1 cellular context compared by ENCODE assay signal in genomic region chr11:119028346-119029068, GRCh38.
TF ChIP-seq lines count a peak whose summit lies in the region.

No MANE protein-coding gene starts in this region.

TF ChIP-seq in HepG2, 621 proteins besides CTCF, POLR2A, EP300 and RAD21:
- TF ChIP-seq ZFP41 (CRISPR knock-in tag; IDR thresholded peaks at IDR 0.05; ENCODE audit: borderline replicate concordance) (no peak), EEA1 (CRISPR knock-in tag; IDR thresholded peaks at IDR 0.05; ENCODE audit: borderline replicate concordance) (0 out of 2 replicates have a peak, but pooled peaks have one; percentile 5), ZSCAN29 (CRISPR knock-in tag; conservative IDR thresholded peaks at IDR 0.05) (0 out of 2 replicates have a peak, but pooled peaks have one; percentile 3), ARHGAP35 (CRISPR knock-in tag; IDR thresholded peaks at IDR 0.05; ENCODE audit: borderline replicate concordance) (no peak), ZNF546 (CRISPR knock-in tag; conservative IDR thresholded peaks at IDR 0.05) (0 out of 2 replicates have a peak, but pooled peaks have one; percentile 12), ZNF574 (CRISPR knock-in tag; IDR thresholded peaks at IDR 0.05) (peak; percentile 4; the same call in 1 of the 2 replicates), ZNF607 (CRISPR knock-in tag; IDR thresholded peaks at IDR 0.05; ENCODE audit: borderline replicate concordance) (no peak), ZNF788 (CRISPR knock-in tag; IDR thresholded peaks at IDR 0.05; ENCODE audit: borderline replicate concordance) (peak; percentile 19; the same call in 1 of the 2 replicates), ZBTB7B (CRISPR knock-in tag; IDR thresholded peaks at IDR 0.05) (0 out of 2 replicates have a peak, but pooled peaks have one; percentile 12), JARID2 (CRISPR knock-in tag; IDR thresholded peaks at IDR 0.05; ENCODE audit: insufficient replicate concordance) (no peak), ERF (CRISPR knock-in tag; IDR thresholded peaks at IDR 0.05) (no peak), KAT8 (CRISPR knock-in tag; IDR thresholded peaks at IDR 0.05) (no peak), ZNF280B (CRISPR knock-in tag; IDR thresholded peaks at IDR 0.05; ENCODE audit: borderline replicate concordance) (0 out of 2 replicates have a peak, but pooled peaks have one; percentile 7), SPEN (CRISPR knock-in tag; IDR thresholded peaks at IDR 0.05; ENCODE audit: low read depth) (0 out of 2 replicates have a peak, but pooled peaks have one; percentile 7), TBX2 (CRISPR knock-in tag; IDR thresholded peaks at IDR 0.05; ENCODE audit: borderline replicate concordance) (0 out of 2 replicates have a peak, but pooled peaks have one; percentile 17)
- TF ChIP-seq, protein P1, sequence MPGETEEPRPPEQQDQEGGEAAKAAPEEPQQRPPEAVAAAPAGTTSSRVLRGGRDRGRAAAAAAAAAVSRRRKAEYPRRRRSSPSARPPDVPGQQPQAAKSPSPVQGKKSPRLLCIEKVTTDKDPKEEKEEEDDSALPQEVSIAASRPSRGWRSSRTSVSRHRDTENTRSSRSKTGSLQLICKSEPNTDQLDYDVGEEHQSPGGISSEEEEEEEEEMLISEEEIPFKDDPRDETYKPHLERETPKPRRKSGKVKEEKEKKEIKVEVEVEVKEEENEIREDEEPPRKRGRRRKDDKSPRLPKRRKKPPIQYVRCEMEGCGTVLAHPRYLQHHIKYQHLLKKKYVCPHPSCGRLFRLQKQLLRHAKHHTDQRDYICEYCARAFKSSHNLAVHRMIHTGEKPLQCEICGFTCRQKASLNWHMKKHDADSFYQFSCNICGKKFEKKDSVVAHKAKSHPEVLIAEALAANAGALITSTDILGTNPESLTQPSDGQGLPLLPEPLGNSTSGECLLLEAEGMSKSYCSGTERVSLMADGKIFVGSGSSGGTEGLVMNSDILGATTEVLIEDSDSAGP (CRISPR knock-in tag; IDR thresholded peaks at IDR 0.05; ENCODE audit: borderline replicate concordance): 0 out of 2 replicates have a peak, but pooled peaks have one; percentile 21
- TF ChIP-seq, protein P2, sequence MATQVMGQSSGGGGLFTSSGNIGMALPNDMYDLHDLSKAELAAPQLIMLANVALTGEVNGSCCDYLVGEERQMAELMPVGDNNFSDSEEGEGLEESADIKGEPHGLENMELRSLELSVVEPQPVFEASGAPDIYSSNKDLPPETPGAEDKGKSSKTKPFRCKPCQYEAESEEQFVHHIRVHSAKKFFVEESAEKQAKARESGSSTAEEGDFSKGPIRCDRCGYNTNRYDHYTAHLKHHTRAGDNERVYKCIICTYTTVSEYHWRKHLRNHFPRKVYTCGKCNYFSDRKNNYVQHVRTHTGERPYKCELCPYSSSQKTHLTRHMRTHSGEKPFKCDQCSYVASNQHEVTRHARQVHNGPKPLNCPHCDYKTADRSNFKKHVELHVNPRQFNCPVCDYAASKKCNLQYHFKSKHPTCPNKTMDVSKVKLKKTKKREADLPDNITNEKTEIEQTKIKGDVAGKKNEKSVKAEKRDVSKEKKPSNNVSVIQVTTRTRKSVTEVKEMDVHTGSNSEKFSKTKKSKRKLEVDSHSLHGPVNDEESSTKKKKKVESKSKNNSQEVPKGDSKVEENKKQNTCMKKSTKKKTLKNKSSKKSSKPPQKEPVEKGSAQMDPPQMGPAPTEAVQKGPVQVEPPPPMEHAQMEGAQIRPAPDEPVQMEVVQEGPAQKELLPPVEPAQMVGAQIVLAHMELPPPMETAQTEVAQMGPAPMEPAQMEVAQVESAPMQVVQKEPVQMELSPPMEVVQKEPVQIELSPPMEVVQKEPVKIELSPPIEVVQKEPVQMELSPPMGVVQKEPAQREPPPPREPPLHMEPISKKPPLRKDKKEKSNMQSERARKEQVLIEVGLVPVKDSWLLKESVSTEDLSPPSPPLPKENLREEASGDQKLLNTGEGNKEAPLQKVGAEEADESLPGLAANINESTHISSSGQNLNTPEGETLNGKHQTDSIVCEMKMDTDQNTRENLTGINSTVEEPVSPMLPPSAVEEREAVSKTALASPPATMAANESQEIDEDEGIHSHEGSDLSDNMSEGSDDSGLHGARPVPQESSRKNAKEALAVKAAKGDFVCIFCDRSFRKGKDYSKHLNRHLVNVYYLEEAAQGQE (IDR thresholded peaks at IDR 0.05; ENCODE audit: borderline replicate concordance in 1 of 2, low read depth in 1 of 2, low read length in 2 of 2): no peak
- TF ChIP-seq, protein P3, sequence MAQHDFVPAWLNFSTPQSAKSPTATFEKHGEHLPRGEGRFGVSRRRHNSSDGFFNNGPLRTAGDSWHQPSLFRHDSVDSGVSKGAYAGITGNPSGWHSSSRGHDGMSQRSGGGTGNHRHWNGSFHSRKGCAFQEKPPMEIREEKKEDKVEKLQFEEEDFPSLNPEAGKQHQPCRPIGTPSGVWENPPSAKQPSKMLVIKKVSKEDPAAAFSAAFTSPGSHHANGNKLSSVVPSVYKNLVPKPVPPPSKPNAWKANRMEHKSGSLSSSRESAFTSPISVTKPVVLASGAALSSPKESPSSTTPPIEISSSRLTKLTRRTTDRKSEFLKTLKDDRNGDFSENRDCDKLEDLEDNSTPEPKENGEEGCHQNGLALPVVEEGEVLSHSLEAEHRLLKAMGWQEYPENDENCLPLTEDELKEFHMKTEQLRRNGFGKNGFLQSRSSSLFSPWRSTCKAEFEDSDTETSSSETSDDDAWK (CRISPR knock-in tag; IDR thresholded peaks at IDR 0.05): no peak
TF ChIP-seq in HepG2: peak in this region for 10.
